Comparison of ENCODE assay signal across 1 cellular context in genomic region chr3:170360916-170361315, GRCh38.
TF ChIP-seq lines count a peak whose summit lies in the region.

No MANE protein-coding gene starts in this region.

TF ChIP-seq in IMR-90, 13 proteins besides CTCF, POLR2A, EP300 and RAD21 (continued from another document):
- TF ChIP-seq NFE2L2 (IDR thresholded peaks at IDR 0.05; ENCODE audit: low read depth, low read length) (no peak), RCOR1 (IDR thresholded peaks at IDR 0.05; ENCODE audit: insufficient replicate concordance, low read length) (no peak), USF2 (IDR thresholded peaks at IDR 0.05; ENCODE audit: low read depth, low read length) (no peak), FOS (IDR thresholded peaks at IDR 0.05; ENCODE audit: low read depth, low read length) (no peak)
